In genomic region chr6:121851056-121851455, GRCh38 we compare ENCODE assay signal across 14 cellular contexts.
A peak's percentile ranks its signal among the peaks of the same experiment; 100 is the strongest.
DNase-seq lines count a peak whose midpoint lies in the region; ATAC-seq and TF ChIP-seq lines count a peak whose summit lies in the region.
"Had no signal": no experiment of that assay in that cellular context is flagged by ENCODE, and none has a peak within 500 bp of the region (broad histone marks: within the 10 kb centered on the region; RNA-seq: fewer than 3 reads in every experiment).

No MANE protein-coding gene starts in this region.

- H3K27me3 Mint-ChIP-seq in glutamatergic neuron (ENCODE audit: unreplicated experiment) = no peaks in the 10 kb centered on the region
- peaks cover 8% of the 10 kb centered on the region for H3K27me3 Mint-ChIP-seq in neural progenitor cell (ENCODE audit: insufficient read depth, low read depth)
- peaks cover 0 to 2% of the 10 kb centered on the region in 2 donors for H3K27me3 Mint-ChIP-seq in natural killer cell (ENCODE audit: low read depth in 2 of 2)
- H3K27me3 Mint-ChIP-seq: activated naive CD8-positive, alpha-beta T cell had no signal

- H4K20me1 ChIP-seq in neural progenitor cell (ENCODE audit: low read depth) (no peaks in the 10 kb centered on the region), MM.1S (ENCODE audit: insufficient read depth, low read length) (no peaks in the 10 kb centered on the region)

- intact Hi-C loops in natural killer cell (cut with micrococcal nuclease) = no loop called here

- H3K36me3 ChIP-seq in neural progenitor cell = no peaks in the 10 kb centered on the region
- no peaks in the 10 kb centered on the region for H3K36me3 ChIP-seq in MM.1S (replicated peaks; ENCODE audit: insufficient read depth, low read length)
- H3K36me3 ChIP-seq: ovary had no signal

- no peak for TF ChIP-seq CTCF in glutamatergic neuron (IDR thresholded peaks at IDR 0.05; ENCODE audit: partially characterized antibody, unreplicated experiment)
- no peak for TF ChIP-seq CTCF in neural progenitor cell (IDR thresholded peaks at IDR 0.05)
- no peak for TF ChIP-seq CTCF in MM.1S (IDR thresholded peaks at IDR 0.05; ENCODE audit: low read length)
- TF ChIP-seq CTCF in natural killer cell (IDR thresholded peaks at IDR 0.05) = no peak

- H3K4me1 Mint-ChIP-seq in glutamatergic neuron (ENCODE audit: low read depth, unreplicated experiment) (peaks cover 13% of the 10 kb centered on the region), neural progenitor cell (peaks cover 38% of the 10 kb centered on the region), natural killer cell (no peaks in the 10 kb centered on the region)

- H3K27me3 ChIP-seq in neural progenitor cell (no peaks in the 10 kb centered on the region), MM.1S (replicated peaks; ENCODE audit: insufficient read depth, low read length) (no peaks in the 10 kb centered on the region)
- H3K27me3 ChIP-seq: ovary had no signal

- H3K9me3 ChIP-seq in neural progenitor cell (ENCODE audit: low read depth) (no peaks in the 10 kb centered on the region), MM.1S (replicated peaks; ENCODE audit: insufficient read depth, low read length) (no peaks in the 10 kb centered on the region)
- H3K9me3 ChIP-seq: ovary had no signal

- no peaks in the 10 kb centered on the region for H3K36me3 Mint-ChIP-seq in glutamatergic neuron (ENCODE audit: unreplicated experiment)
- peaks cover 7% of the 10 kb centered on the region for H3K36me3 Mint-ChIP-seq in neural progenitor cell
- no peaks in the 10 kb centered on the region for H3K36me3 Mint-ChIP-seq in natural killer cell
- H3K36me3 Mint-ChIP-seq: activated naive CD8-positive, alpha-beta T cell had no signal

- H2AFZ ChIP-seq in neural progenitor cell (replicated peaks) = no peak overlapping the region
- H2AFZ ChIP-seq in MM.1S (ENCODE audit: low read length) = no peak overlapping the region

- H3K4me1 ChIP-seq in neural progenitor cell (peaks cover 47% of the 10 kb centered on the region), MM.1S (ENCODE audit: low read length) (no peaks in the 10 kb centered on the region)

- H3K79me2 ChIP-seq in neural progenitor cell (ENCODE audit: low read depth) = no peaks in the 10 kb centered on the region
- H3K79me2 ChIP-seq in MM.1S (ENCODE audit: low read length) = no peaks in the 10 kb centered on the region

- H3K4me3 Mint-ChIP-seq in glutamatergic neuron (ENCODE audit: unreplicated experiment) (no peak overlapping the region), neural progenitor cell (no peak overlapping the region), natural killer cell (no peak overlapping the region)
- H3K4me3 Mint-ChIP-seq: activated naive CD8-positive, alpha-beta T cell; HFFc6 had no signal

- no peaks in the 10 kb centered on the region for H3K9me2 ChIP-seq in MM.1S (replicated peaks; ENCODE audit: insufficient read depth, low read length)

- DNase-seq in EH (ENCODE audit: low read depth) = peak; percentile 39
- no peak for DNase-seq in glutamatergic neuron
- DNase-seq in neural progenitor cell (ENCODE audit: low spot score) = peak; percentile 94
- DNase-seq in MM.1S = no peak
- DNase-seq in middle frontal gyrus (ENCODE audit: extremely low spot score, low spot score) = no peak
- DNase-seq in natural killer cell = no peak
- DNase-seq: DND-41, HFFc6, NCI-H1436, NCI-H510A treated with DMSO at 0.1 percent for 48 hours, ovary had no signal

- H3K27ac Mint-ChIP-seq in glutamatergic neuron (ENCODE audit: unreplicated experiment) = peak overlapping the region; percentile 73
- H3K27ac Mint-ChIP-seq in neural progenitor cell = peak overlapping the region; percentile 99
- H3K27ac Mint-ChIP-seq in natural killer cell = no peak overlapping the region
- H3K27ac Mint-ChIP-seq: activated naive CD8-positive, alpha-beta T cell; HFFc6 had no signal

- ATAC-seq in SK-N-SH treated with all-trans-retinoic acid at 6 μM for 48 hours (peak; percentile 85), HG03432 (IDR thresholded peaks at IDR 0.05; ENCODE audit: unreplicated experiment) (no peak), natural killer cell (no peak)

- H3F3A ChIP-seq in neural progenitor cell (ENCODE audit: low read depth) (peaks cover 27% of the 10 kb centered on the region), MM.1S (ENCODE audit: insufficient read depth, low read length) (no peaks in the 10 kb centered on the region)

- H3K4me3 ChIP-seq in neural progenitor cell = no peak overlapping the region
- H3K4me3 ChIP-seq in MM.1S (ENCODE audit: low read length) = no peak overlapping the region
- H3K4me3 ChIP-seq: ovary had no signal

- H3K27ac ChIP-seq in neural progenitor cell (peak overlapping the region; percentile 84), MM.1S (ENCODE audit: low read length) (no peak overlapping the region)
- H3K27ac ChIP-seq: ovary had no signal

- H3K4me2 ChIP-seq in neural progenitor cell (peak overlapping the region; percentile 61), MM.1S (ENCODE audit: low read depth, low read length) (no peak overlapping the region)

- H3K9ac ChIP-seq in neural progenitor cell (no peak overlapping the region), MM.1S (ENCODE audit: low read length) (no peak overlapping the region)

- H3K9me3 Mint-ChIP-seq in glutamatergic neuron (ENCODE audit: unreplicated experiment) (no peaks in the 10 kb centered on the region), neural progenitor cell (peaks cover 20% of the 10 kb centered on the region), natural killer cell (peaks cover 3% of the 10 kb centered on the region in 2 donors)
- H3K9me3 Mint-ChIP-seq: HFFc6 had no signal

TF ChIP-seq in SK-N-SH treated with all-trans-retinoic acid at 6 μM for 48 hours, 23 proteins besides CTCF, POLR2A, EP300 and RAD21 (continues in another document):
- TF ChIP-seq OSR1 (CRISPR knock-in tag; IDR thresholded peaks at IDR 0.05) = no peak
- TF ChIP-seq PATZ1 (CRISPR knock-in tag; IDR thresholded peaks at IDR 0.05; ENCODE audit: borderline replicate concordance) = no peak
- no peak for TF ChIP-seq CSRNP3 (CRISPR knock-in tag; IDR thresholded peaks at IDR 0.05)
- no peak for TF ChIP-seq ISL1 (CRISPR knock-in tag; IDR thresholded peaks at IDR 0.05)
- no peak for TF ChIP-seq POU6F1 (CRISPR knock-in tag; IDR thresholded peaks at IDR 0.05; ENCODE audit: borderline replicate concordance, low read depth)
- no peak for TF ChIP-seq ZNF565 (CRISPR knock-in tag; conservative IDR thresholded peaks at IDR 0.05; ENCODE audit: low read depth)

Comparison
In these comparisons a context has a peak if more than half of its experiments do, and no peak if none do; other contexts are left out.
1. DNase-seq: peak in EH (single experiment) and neural progenitor cell (single experiment); none in glutamatergic neuron (single experiment), MM.1S (single experiment), middle frontal gyrus (single experiment) and natural killer cell (single experiment).
2. H3K27ac Mint-ChIP-seq: peak in glutamatergic neuron (single experiment) and neural progenitor cell (single experiment); none in natural killer cell (0 of 2).